ENCODE assay signal across 1 cellular context in the genomic region with DNA sequence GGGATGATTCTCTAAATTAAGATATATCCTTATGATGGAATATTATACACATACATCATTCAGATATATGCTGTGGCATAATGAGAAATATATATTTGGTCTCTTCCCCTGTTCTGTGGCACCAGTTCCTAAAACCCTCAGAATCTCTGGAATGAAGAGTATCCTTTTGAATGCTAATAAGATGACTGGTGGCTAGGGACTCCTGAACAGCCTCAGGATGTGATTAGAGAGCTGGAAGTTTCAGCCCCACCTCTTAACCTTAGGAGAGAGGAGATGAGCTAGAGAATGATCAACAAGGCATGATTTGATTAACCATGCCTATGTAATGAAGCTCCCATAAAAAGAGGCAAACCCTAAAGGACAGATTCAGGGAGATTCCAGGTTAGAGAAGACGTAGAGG.
TF ChIP-seq lines count a peak whose summit lies in the region.

No MANE protein-coding gene starts in this region.

TF ChIP-seq in GM23338, 12 proteins besides CTCF, POLR2A, EP300 and RAD21 (continued from another document):
- TF ChIP-seq, protein P1, sequence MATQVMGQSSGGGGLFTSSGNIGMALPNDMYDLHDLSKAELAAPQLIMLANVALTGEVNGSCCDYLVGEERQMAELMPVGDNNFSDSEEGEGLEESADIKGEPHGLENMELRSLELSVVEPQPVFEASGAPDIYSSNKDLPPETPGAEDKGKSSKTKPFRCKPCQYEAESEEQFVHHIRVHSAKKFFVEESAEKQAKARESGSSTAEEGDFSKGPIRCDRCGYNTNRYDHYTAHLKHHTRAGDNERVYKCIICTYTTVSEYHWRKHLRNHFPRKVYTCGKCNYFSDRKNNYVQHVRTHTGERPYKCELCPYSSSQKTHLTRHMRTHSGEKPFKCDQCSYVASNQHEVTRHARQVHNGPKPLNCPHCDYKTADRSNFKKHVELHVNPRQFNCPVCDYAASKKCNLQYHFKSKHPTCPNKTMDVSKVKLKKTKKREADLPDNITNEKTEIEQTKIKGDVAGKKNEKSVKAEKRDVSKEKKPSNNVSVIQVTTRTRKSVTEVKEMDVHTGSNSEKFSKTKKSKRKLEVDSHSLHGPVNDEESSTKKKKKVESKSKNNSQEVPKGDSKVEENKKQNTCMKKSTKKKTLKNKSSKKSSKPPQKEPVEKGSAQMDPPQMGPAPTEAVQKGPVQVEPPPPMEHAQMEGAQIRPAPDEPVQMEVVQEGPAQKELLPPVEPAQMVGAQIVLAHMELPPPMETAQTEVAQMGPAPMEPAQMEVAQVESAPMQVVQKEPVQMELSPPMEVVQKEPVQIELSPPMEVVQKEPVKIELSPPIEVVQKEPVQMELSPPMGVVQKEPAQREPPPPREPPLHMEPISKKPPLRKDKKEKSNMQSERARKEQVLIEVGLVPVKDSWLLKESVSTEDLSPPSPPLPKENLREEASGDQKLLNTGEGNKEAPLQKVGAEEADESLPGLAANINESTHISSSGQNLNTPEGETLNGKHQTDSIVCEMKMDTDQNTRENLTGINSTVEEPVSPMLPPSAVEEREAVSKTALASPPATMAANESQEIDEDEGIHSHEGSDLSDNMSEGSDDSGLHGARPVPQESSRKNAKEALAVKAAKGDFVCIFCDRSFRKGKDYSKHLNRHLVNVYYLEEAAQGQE (IDR thresholded peaks at IDR 0.05; ENCODE audit: unreplicated experiment) = no peak
TF ChIP-seq in GM23338: peak in this region for 0.
